34 cellular contexts compared by ENCODE assay signal in genomic region chr14:102910442-102910841, GRCh38. TPM values are rescaled to one million over a fixed set of nuclear protein-coding genes. Genes with fewer than 3 reads are reported as not detected.
A peak's percentile ranks its signal among the peaks of the same experiment; 100 is the strongest.
DNase-seq lines count a peak whose midpoint lies in the region; ATAC-seq, FAIRE-seq and TF ChIP-seq lines count a peak whose summit lies in the region.
"Had no signal": no experiment of that assay in that cellular context is flagged by ENCODE, and none has a peak within 500 bp of the region (broad histone marks: within the 10 kb centered on the region; RNA-seq: fewer than 3 reads in every experiment).

No MANE protein-coding gene starts in this region.

- H3K18ac ChIP-seq in H1 (ENCODE audit: extremely low read depth, low read length), result no peak overlapping the region

- H2AFZ ChIP-seq in H1 (ENCODE audit: low read length), result no peak overlapping the region
- H2AFZ ChIP-seq: parathyroid adenoma had no signal

- no peak overlapping the region for H3K9ac ChIP-seq in H1 (replicated peaks in 1 of 4; ENCODE audit: extremely low read depth in 1 of 4, low read depth in 3 of 4, low read length in 3 of 4)
- H3K9ac ChIP-seq: KMS-11, parathyroid adenoma had no signal

- no peaks in the 10 kb centered on the region for H3K79me2 ChIP-seq in H1 (ENCODE audit: control insufficient read depth in 1 of 2, insufficient read depth in 2 of 2, low read length in 2 of 2)
- H3K79me2 ChIP-seq: parathyroid adenoma had no signal

- no peak for TF ChIP-seq EP300 in H1 (IDR thresholded peaks at IDR 0.05; ENCODE audit: borderline replicate concordance in 1 of 2, low read depth in 2 of 2, low read length in 2 of 2)

- no peak overlapping the region for H3K4me3 Mint-ChIP-seq in activated T-cell treated with anti-CD3 and anti-CD28 coated beads, Interleukin-2, amount 50 U/mL, for 72 hours
- H3K4me3 Mint-ChIP-seq: CD4-positive, alpha-beta memory T cell; endodermal cell; nephron; stimulated activated memory B cell treated with anti-CD40 and anti-IgM and Interleukin-4, amounts not matched to agents 10 μg/mL and 1 μg/mL and 100 μg/mL, for 72 hours; T-helper 17 cell had no signal

- H2BK120ac ChIP-seq in H1 (replicated peaks; ENCODE audit: low read depth, low read length), result no peak overlapping the region

- no peaks in the 10 kb centered on the region; a peak in 1 of 7 replicates for H3K4me1 ChIP-seq in H1 (replicated peaks in 1 of 4; ENCODE audit: control insufficient read depth in 3 of 4, insufficient read depth in 4 of 4, low read length in 3 of 4)
- H3K4me1 ChIP-seq in spleen, result peaks cover 8 to 33% (median 18%) of the 10 kb centered on the region in 6 donors
- H3K4me1 ChIP-seq: A549, esophagus muscularis mucosa, foreskin keratinocyte, heart left ventricle, parathyroid adenoma, testis, uterus had no signal

- H3K4me2 ChIP-seq in H1 (ENCODE audit: insufficient read depth in 1 of 2, low read depth in 2 of 2, low read length in 2 of 2), result no peak overlapping the region
- H3K4me2 ChIP-seq: A549, KMS-11 had no signal

- no peaks in the 10 kb centered on the region for H3K23me2 ChIP-seq in H1 (ENCODE audit: low read depth, low read length)

- H3K27ac Mint-ChIP-seq in activated T-cell treated with anti-CD3 and anti-CD28 coated beads, Interleukin-2, amount 50 U/mL, for 72 hours, result peak overlapping the region; percentile 90
- H3K27ac Mint-ChIP-seq: endodermal cell; nephron; stimulated activated memory B cell treated with anti-CD40 and anti-IgM and Interleukin-4, amounts not matched to agents 10 μg/mL and 1 μg/mL and 100 μg/mL, for 72 hours; T-helper 17 cell had no signal

- H2BK12ac ChIP-seq in H1 (ENCODE audit: low read depth, low read length), result no peak overlapping the region

- no peaks in the 10 kb centered on the region for H4K20me1 ChIP-seq in H1 (replicated peaks in 1 of 2; ENCODE audit: control insufficient read depth in 1 of 2, insufficient read depth in 2 of 2, low read length in 2 of 2)

- no peak for TF ChIP-seq CTCF in H1 (IDR thresholded peaks at IDR 0.05; ENCODE audit: control extremely low read depth in 1 of 3, insufficient read depth in 1 of 3, low read depth in 1 of 3, low read length in 3 of 3)
- no peak for TF ChIP-seq CTCF in spleen (IDR thresholded peaks at IDR 0.05 in 8 of 11, conservative IDR thresholded peaks at IDR 0.05 in 3 of 11)

- intact Hi-C loops in spleen (cut with DNase I; ENCODE audit: low total_unique reads), result no loop called here

- whole genome bisulfite sequencing in H1 (ENCODE audit: extremely low coverage in 1 of 2, insufficient coverage in 1 of 2, insufficient read length in 1 of 2, insufficient replicate concordance in 2 of 2, low coverage in 1 of 2, low lambda C conversion rate in 2 of 2, missing lambda C conversion rate in 1 of 2), 2 experiments, result 93% methylated on average over 21 of the region's 21 CpGs; no CpG with 5 or more reads in 1 of the 2 experiments
- WGBS in spleen, 5 donors, result 88 to 95% (median 90%) methylated on average over 17 to 21 of the region's 21 CpGs

- no peak overlapping the region for H2BK20ac ChIP-seq in H1 (ENCODE audit: low read length)

- no peaks in the 10 kb centered on the region for H3K4me1 Mint-ChIP-seq in activated T-cell treated with anti-CD3 and anti-CD28 coated beads, Interleukin-2, amount 50 U/mL, for 72 hours (ENCODE audit: low read depth)
- H3K4me1 Mint-ChIP-seq: CD4-positive, alpha-beta memory T cell; endodermal cell; nephron had no signal

- no peak overlapping the region for H2BK5ac ChIP-seq in H1 (ENCODE audit: low read depth, low read length)

- H4K5ac ChIP-seq in H1 (ENCODE audit: insufficient read length, low read depth, low read length), result no peak overlapping the region

- no peak overlapping the region; the same call in 1 of the 2 replicates for H4K8ac ChIP-seq in H1 (ENCODE audit: extremely low read depth, insufficient read depth, low read length)

- H3K79me1 ChIP-seq in H1 (ENCODE audit: low read depth, low read length), result no peaks in the 10 kb centered on the region

- no peak for TF ChIP-seq RAD21 in H1 (IDR thresholded peaks at IDR 0.05 in 1 of 2, conservative IDR thresholded peaks at IDR 0.05 in 1 of 2; ENCODE audit: low read depth in 2 of 2, low read length in 2 of 2)

- CTCF ChIA-PET in H1 (lab: Charles Lee; ENCODE audit: partially characterized antibody), result interaction anchor here (0.7 to 2.3 kb wide), 2 partner anchors 33 to 216 kb away, joined by 5 to 6 read pairs; no protein-coding TSS in a partner anchor

- FAIRE-seq in H1 (lab: Jason Lieb, UNC), result no peak
- FAIRE-seq: A549 had no signal

- no peak overlapping the region for H3K14ac ChIP-seq in H1 (ENCODE audit: insufficient read length)

- H3K27me3 ChIP-seq in H1 (replicated peaks in 1 of 4; ENCODE audit: control insufficient read depth in 3 of 4, extremely low read depth in 1 of 4, insufficient read depth in 3 of 4, low read length in 3 of 4), result no peaks in the 10 kb centered on the region
- H3K27me3 ChIP-seq in spleen (replicated peaks in 1 of 7), result no peaks in the 10 kb centered on the region
- H3K27me3 ChIP-seq: cardiac muscle cell, esophagus muscularis mucosa, foreskin keratinocyte, heart left ventricle, right lobe of liver, testis, uterus had no signal

- H3K4ac ChIP-seq in H1 (replicated peaks; ENCODE audit: insufficient read length, low read depth, low read length), result no peak overlapping the region

- H3K56ac ChIP-seq in H1 (replicated peaks; ENCODE audit: insufficient read length, low read depth, low read length), result no peak overlapping the region

- H3K9me3 ChIP-seq in H1 (ENCODE audit: insufficient read depth in 2 of 2, low read depth in 1 of 2, low read length in 1 of 2), result peaks cover 3 to 15% of the 10 kb centered on the region in 2 experiments; a peak in 2 of 4 replicates
- no peaks in the 10 kb centered on the region for H3K9me3 ChIP-seq in spleen
- H3K9me3 ChIP-seq: A549, esophagus muscularis mucosa, heart left ventricle, right lobe of liver, testis, uterus had no signal

- H3K4me3 ChIP-seq in H1 (ENCODE audit: extremely low read depth in 1 of 4, insufficient read depth in 2 of 4, low read depth in 3 of 4, low read length in 4 of 4), result no peak overlapping the region
- no peak overlapping the region for H3K4me3 ChIP-seq in spleen
- H3K4me3 ChIP-seq: A549, cardiac muscle cell, esophagus muscularis mucosa, heart left ventricle, lung, right lobe of liver, testis, uterus had no signal

- H2BK15ac ChIP-seq in H1 (ENCODE audit: low read length), result no peak overlapping the region

- H3K36me3 ChIP-seq in H1 (ENCODE audit: control insufficient read depth in 2 of 4, insufficient read depth in 4 of 4, low read length in 3 of 4) (peaks cover 0 to 16% (median 6%) of the 10 kb centered on the region in 4 experiments; a peak in 3 of 8 replicates), spleen (peaks cover 3 to 82% (median 40%) of the 10 kb centered on the region in 6 donors)
- H3K36me3 ChIP-seq: uterus had no signal

- H3K27me3 Mint-ChIP-seq in activated T-cell treated with anti-CD3 and anti-CD28 coated beads, Interleukin-2, amount 50 U/mL, for 72 hours (ENCODE audit: low read depth), result no peaks in the 10 kb centered on the region
- H3K27me3 Mint-ChIP-seq: CD4-positive, alpha-beta memory T cell; stimulated activated memory B cell treated with anti-CD40 and anti-IgM and Interleukin-4, amounts not matched to agents 10 μg/mL and 1 μg/mL and 100 μg/mL, for 72 hours; T-helper 17 cell had no signal

- H3K36me3 Mint-ChIP-seq in activated T-cell treated with anti-CD3 and anti-CD28 coated beads, Interleukin-2, amount 50 U/mL, for 72 hours (ENCODE audit: insufficient read depth in 2 of 2), result peaks cover 3 to 10% of the 10 kb centered on the region in 2 donors

- no peak for DNase-seq in activated T-cell treated with anti-CD3 and anti-CD28 coated beads, Interleukin-2, amount 50 U/mL, for 72 hours
- no peak for DNase-seq in activated T-cell treated with anti-CD3 and anti-CD28 coated beads, Interleukin-2, amount 50 U/mL, for 48 hours
- DNase-seq in H1 (ENCODE audit: low read depth in 1 of 2, low spot score in 2 of 2) (no peak), spleen (peak; percentile 45), epidermal melanocyte (ENCODE audit: insufficient read length, low spot score) (no peak)
- DNase-seq: activated CD4-positive, alpha-beta T cell treated with anti-CD3 and anti-CD28 coated beads for 1 hour; activated naive CD4-positive, alpha-beta T cell treated with anti-CD3 and anti-CD28 coated beads, Interleukin-2, amount 50 U/mL, for 16 hours; activated T-cell treated with anti-CD3 and anti-CD28 coated beads for 4 hours; anterior cingulate cortex; CD4-positive, alpha-beta memory T cell; cortex of kidney; endodermal cell; foreskin keratinocyte; NCI-H1417; NCI-H774; right lobe of liver; stimulated activated CD4-positive, alpha-beta T cell treated with anti-CD3 and anti-CD28 coated beads, Interleukin-4, amount 100 ng/mL, for 24 hours; T-helper 17 cell; testis; uterus had no signal

- H3K27ac ChIP-seq in H1 (ENCODE audit: low read depth, low read length) (no peak overlapping the region), spleen (no peak overlapping the region)
- H3K27ac ChIP-seq: A549, cardiac muscle cell, esophagus muscularis mucosa, foreskin keratinocyte, heart left ventricle, HL-60, KMS-11, parathyroid adenoma, right lobe of liver, testis, uterus had no signal

- ATAC-seq in activated T-cell treated with anti-CD3 and anti-CD28 coated beads, Interleukin-2, amount 50 U/mL, for 72 hours (replicated peaks in 1 of 2), result no peak
- ATAC-seq in HG03460 (IDR thresholded peaks at IDR 0.05; ENCODE audit: unreplicated experiment) (no peak), GM21367 (IDR thresholded peaks at IDR 0.05; ENCODE audit: unreplicated experiment) (no peak)
- ATAC-seq: A549; foreskin keratinocyte; heart left ventricle; right lobe of liver; stimulated activated memory B cell treated with anti-CD40 and anti-IgM and Interleukin-4, amounts not matched to agents 10 μg/mL and 1 μg/mL and 100 μg/mL, for 72 hours; T-helper 17 cell had no signal

- no peaks in the 10 kb centered on the region for H3K9me3 Mint-ChIP-seq in activated T-cell treated with anti-CD3 and anti-CD28 coated beads, Interleukin-2, amount 50 U/mL, for 72 hours
- H3K9me3 Mint-ChIP-seq: CD4-positive, alpha-beta memory T cell; nephron; stimulated activated memory B cell treated with anti-CD40 and anti-IgM and Interleukin-4, amounts not matched to agents 10 μg/mL and 1 μg/mL and 100 μg/mL, for 72 hours had no signal

- POLR2A ChIA-PET in H1 (lab: Charles Lee; ENCODE audit: partially characterized antibody), result interaction anchor here (0.6 kb wide), 1 partner anchor 21 kb away, joined by 4 read pairs; no protein-coding TSS in a partner anchor

- H3K23ac ChIP-seq in H1 (ENCODE audit: insufficient read length), result no peak overlapping the region

- H4K91ac ChIP-seq in H1 (replicated peaks; ENCODE audit: insufficient read length, low read length), result no peak overlapping the region

- H2AK5ac ChIP-seq in H1 (ENCODE audit: low read depth, low read length), result no peak overlapping the region

- TF ChIP-seq POLR2A in GM19193 (IDR thresholded peaks at IDR 0.05; ENCODE audit: extremely low read depth, insufficient read depth, insufficient read length) (peak; percentile 9), H1 (IDR thresholded peaks at IDR 0.05; ENCODE audit: control extremely low read depth in 1 of 2, low read depth in 2 of 2, low read length in 2 of 2) (no peak), spleen (IDR thresholded peaks at IDR 0.05) (no peak)

RNA-seq across cellular contexts. Expression of gene AMN, which starts 12.0 kb away (rescaled TPM):
- 1 to 10 TPM; 3.2 to 3.9 TPM for total RNA-seq in activated T-cell treated with anti-CD3 and anti-CD28 coated beads, Interleukin-2, amount 50 U/mL, for 72 hours
- total RNA-seq in H1 (2021; fragmentation: NEBNext Ultra II Directional; extraction: Animal tissue kit (Norgen Biotek cat#: 25700)), result 0.99 and 1.5 TPM in 2 replicates
- polyA plus RNA-seq in H1 (2011; rRNA removed), result 0.77 and 1.5 TPM in 2 replicates
- polyA plus RNA-seq in H1 (2011; cell fraction: cytosol; rRNA removed), result 0.78 TPM
- 5.4 TPM for polyA plus RNA-seq in H1 (2011; cell fraction: nucleus; rRNA removed)
- polyA plus RNA-seq in H1 (2012, experiment 1 of 2), result 0.54 to 0.84 TPM (median 0.70 TPM) in 4 replicates
- 0.45 TPM for polyA plus RNA-seq in H1 (2012, experiment 2 of 2)
- polyA plus RNA-seq in H1 (2013, experiment 1 of 2), result 1.5 TPM
- 1.3 TPM for polyA plus RNA-seq in H1 (2013, experiment 2 of 2)
- 0.16 TPM in 1 of 2 replicates, not detected in the other for polyA minus RNA-seq in H1 (2011; rRNA and poly(A)+ RNA removed)
- polyA minus RNA-seq in H1 (2011; cell fraction: cytosol; rRNA and poly(A)+ RNA removed), result 0.59 TPM
- polyA minus RNA-seq in H1 (2011; cell fraction: nucleus; rRNA and poly(A)+ RNA removed), result 0.50 TPM
- total RNA-seq in spleen, result 1 to 10 TPM in 6 of 7 donors, under 1 TPM in 1; 0.65 to 3.0 (median 2.4) TPM
- polyA plus RNA-seq in spleen, result 1 to 10 TPM; 1.6 to 2.2 (median 2.1) TPM
- total RNA-seq: RPMI7951 had no signal
